In the genomic region with DNA sequence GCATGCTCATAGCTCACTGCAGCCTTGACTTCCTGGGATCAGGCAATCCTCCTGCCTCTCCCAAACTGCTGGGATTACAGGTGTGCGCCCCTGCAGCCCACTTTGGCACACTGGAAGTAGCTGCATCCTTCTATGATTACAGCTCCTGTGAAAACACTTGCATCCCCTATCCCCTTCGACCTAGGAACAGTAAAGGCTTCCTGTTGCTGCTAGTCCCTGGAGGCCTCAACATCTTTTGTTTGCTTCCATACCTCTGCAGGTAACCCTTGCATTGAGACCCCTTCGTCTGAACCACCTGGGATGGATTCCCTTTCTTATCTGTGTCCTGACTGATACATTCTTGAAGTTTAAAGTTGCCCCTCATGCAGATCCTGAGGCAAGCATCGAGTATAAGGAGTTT, we compare ENCODE assay signal across 1 cellular context.
TF ChIP-seq lines count a peak whose summit lies in the region.

No MANE protein-coding gene starts in this region.

TF ChIP-seq in GM23338, 12 proteins besides CTCF, POLR2A, EP300 and RAD21 (continued from another document):
- TF ChIP-seq, protein P1, sequence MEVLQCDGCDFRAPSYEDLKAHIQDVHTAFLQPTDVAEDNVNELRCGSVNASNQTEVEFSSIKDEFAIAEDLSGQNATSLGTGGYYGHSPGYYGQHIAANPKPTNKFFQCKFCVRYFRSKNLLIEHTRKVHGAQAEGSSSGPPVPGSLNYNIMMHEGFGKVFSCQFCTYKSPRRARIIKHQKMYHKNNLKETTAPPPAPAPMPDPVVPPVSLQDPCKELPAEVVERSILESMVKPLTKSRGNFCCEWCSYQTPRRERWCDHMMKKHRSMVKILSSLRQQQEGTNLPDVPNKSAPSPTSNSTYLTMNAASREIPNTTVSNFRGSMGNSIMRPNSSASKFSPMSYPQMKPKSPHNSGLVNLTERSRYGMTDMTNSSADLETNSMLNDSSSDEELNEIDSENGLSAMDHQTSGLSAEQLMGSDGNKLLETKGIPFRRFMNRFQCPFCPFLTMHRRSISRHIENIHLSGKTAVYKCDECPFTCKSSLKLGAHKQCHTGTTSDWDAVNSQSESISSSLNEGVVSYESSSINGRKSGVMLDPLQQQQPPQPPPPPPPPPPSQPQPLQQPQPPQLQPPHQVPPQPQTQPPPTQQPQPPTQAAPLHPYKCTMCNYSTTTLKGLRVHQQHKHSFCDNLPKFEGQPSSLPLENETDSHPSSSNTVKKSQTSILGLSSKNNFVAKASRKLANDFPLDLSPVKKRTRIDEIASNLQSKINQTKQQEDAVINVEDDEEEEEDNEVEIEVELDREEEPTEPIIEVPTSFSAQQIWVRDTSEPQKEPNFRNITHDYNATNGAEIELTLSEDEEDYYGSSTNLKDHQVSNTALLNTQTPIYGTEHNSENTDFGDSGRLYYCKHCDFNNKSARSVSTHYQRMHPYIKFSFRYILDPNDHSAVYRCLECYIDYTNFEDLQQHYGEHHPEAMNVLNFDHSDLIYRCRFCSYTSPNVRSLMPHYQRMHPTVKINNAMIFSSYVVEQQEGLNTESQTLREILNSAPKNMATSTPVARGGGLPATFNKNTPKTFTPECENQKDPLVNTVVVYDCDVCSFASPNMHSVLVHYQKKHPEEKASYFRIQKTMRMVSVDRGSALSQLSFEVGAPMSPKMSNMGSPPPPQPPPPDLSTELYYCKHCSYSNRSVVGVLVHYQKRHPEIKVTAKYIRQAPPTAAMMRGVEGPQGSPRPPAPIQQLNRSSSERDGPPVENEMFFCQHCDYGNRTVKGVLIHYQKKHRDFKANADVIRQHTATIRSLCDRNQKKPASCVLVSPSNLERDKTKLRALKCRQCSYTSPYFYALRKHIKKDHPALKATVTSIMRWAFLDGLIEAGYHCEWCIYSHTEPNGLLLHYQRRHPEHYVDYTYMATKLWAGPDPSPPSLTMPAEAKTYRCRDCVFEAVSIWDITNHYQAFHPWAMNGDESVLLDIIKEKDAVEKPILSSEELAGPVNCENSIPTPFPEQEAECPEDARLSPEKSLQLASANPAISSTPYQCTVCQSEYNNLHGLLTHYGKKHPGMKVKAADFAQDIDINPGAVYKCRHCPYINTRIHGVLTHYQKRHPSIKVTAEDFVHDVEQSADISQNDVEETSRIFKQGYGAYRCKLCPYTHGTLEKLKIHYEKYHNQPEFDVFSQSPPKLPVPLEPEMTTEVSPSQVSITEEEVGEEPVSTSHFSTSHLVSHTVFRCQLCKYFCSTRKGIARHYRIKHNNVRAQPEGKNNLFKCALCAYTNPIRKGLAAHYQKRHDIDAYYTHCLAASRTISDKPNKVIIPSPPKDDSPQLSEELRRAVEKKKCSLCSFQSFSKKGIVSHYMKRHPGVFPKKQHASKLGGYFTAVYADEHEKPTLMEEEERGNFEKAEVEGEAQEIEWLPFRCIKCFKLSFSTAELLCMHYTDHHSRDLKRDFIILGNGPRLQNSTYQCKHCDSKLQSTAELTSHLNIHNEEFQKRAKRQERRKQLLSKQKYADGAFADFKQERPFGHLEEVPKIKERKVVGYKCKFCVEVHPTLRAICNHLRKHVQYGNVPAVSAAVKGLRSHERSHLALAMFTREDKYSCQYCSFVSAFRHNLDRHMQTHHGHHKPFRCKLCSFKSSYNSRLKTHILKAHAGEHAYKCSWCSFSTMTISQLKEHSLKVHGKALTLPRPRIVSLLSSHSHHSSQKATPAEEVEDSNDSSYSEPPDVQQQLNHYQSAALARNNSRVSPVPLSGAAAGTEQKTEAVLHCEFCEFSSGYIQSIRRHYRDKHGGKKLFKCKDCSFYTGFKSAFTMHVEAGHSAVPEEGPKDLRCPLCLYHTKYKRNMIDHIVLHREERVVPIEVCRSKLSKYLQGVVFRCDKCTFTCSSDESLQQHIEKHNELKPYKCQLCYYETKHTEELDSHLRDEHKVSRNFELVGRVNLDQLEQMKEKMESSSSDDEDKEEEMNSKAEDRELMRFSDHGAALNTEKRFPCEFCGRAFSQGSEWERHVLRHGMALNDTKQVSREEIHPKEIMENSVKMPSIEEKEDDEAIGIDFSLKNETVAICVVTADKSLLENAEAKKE (CRISPR knock-in tag; IDR thresholded peaks at IDR 0.05) = no peak
- TF ChIP-seq CREB1 (CRISPR knock-in tag; IDR thresholded peaks at IDR 0.05; ENCODE audit: low read depth) (no peak), STAT1 (IDR thresholded peaks at IDR 0.05; ENCODE audit: unreplicated experiment) (no peak), ZNF331 (CRISPR knock-in tag; IDR thresholded peaks at IDR 0.05; ENCODE audit: low read depth) (no peak), EZH2phosphoT487 (IDR thresholded peaks at IDR 0.05; ENCODE audit: unreplicated experiment) (no peak), JUNB (IDR thresholded peaks at IDR 0.05; ENCODE audit: unreplicated experiment) (no peak), ZNF114 (CRISPR knock-in tag; IDR thresholded peaks at IDR 0.05) (no peak), REST (IDR thresholded peaks at IDR 0.05; ENCODE audit: unreplicated experiment) (no peak)
